Comparison of ENCODE assay signal across 8 cellular contexts in genomic region chr5:69189162-69190086, GRCh38. TPM values are rescaled to one million over a fixed set of nuclear protein-coding genes. Genes with fewer than 3 reads are reported as not detected.
DNase-seq lines count a peak whose midpoint lies in the region; ATAC-seq and TF ChIP-seq lines count a peak whose summit lies in the region.

Gene CENPH (plus strand): TSS chr5:69189583. CDS start chr5:69189635, 52 bp downstream.

- H3K9ac ChIP-seq in neural progenitor cell: peak within 1 kb of the TSS; percentile 72

- H3K27me3 ChIP-seq in SJSA1 (replicated peaks): no peaks in the 10 kb centered on the region
- no peaks in the 10 kb centered on the region for H3K27me3 ChIP-seq in foreskin keratinocyte
- H3K27me3 ChIP-seq in neural progenitor cell: no peaks in the 10 kb centered on the region

- TF ChIP-seq CTCF in HFF-Myc (IDR thresholded peaks at IDR 0.05; ENCODE audit: low read depth, low read length, missing control alignments) (no peak), foreskin keratinocyte (conservative IDR thresholded peaks at IDR 0.05) (no peak), neural progenitor cell (IDR thresholded peaks at IDR 0.05) (no peak)

- H3K9me3 ChIP-seq in SJSA1 (replicated peaks) (no peaks in the 10 kb centered on the region), neural progenitor cell (ENCODE audit: low read depth) (no peaks in the 10 kb centered on the region)

- H3K27ac Mint-ChIP-seq in neural progenitor cell: peak within 1 kb of the TSS; percentile 100

- H3K27ac ChIP-seq in SJSA1 (peak within 1 kb of the TSS; percentile 94), foreskin keratinocyte (peak within 1 kb of the TSS; percentile 60), neural progenitor cell (peak within 1 kb of the TSS; percentile 92)

- peak within 1 kb of the TSS; percentile 72 for H3K4me3 ChIP-seq in HFF-Myc (replicated peaks; ENCODE audit: low read depth, low read length)
- peak within 1 kb of the TSS; percentile 77 for H3K4me3 ChIP-seq in SJSA1
- peak within 1 kb of the TSS; percentile 92 for H3K4me3 ChIP-seq in neural progenitor cell

- peaks cover 7% of the 10 kb centered on the region for H3K36me3 Mint-ChIP-seq in neural progenitor cell

- peaks cover 14% of the 10 kb centered on the region for H3K4me1 Mint-ChIP-seq in neural progenitor cell

- H3K9me3 Mint-ChIP-seq in neural progenitor cell: no peaks in the 10 kb centered on the region

- peaks cover 10% of the 10 kb centered on the region for H3F3A ChIP-seq in neural progenitor cell (ENCODE audit: low read depth)

- peaks cover 30% of the 10 kb centered on the region for H3K79me2 ChIP-seq in neural progenitor cell (ENCODE audit: low read depth)

- peaks cover 2% of the 10 kb centered on the region for H3K27me3 Mint-ChIP-seq in neural progenitor cell (ENCODE audit: insufficient read depth, low read depth)

- peak within 1 kb of the TSS; percentile 99 for H2AFZ ChIP-seq in neural progenitor cell (replicated peaks)

- H3K4me3 Mint-ChIP-seq in neural progenitor cell: peak within 1 kb of the TSS; percentile 98

- peak within 1 kb of the TSS; percentile 92 for H3K4me2 ChIP-seq in neural progenitor cell

- peak; percentile 94 for ATAC-seq in foreskin keratinocyte

- H3K36me3 ChIP-seq in SJSA1: peaks cover 9% of the 10 kb centered on the region
- H3K36me3 ChIP-seq in neural progenitor cell: peaks cover 11% of the 10 kb centered on the region

- peak; percentile 66 for DNase-seq in GM04503 (ENCODE audit: low read depth)
- DNase-seq in HFF-Myc (ENCODE audit: extremely low read depth, low read depth): peak; percentile 81
- peak; percentile 88 for DNase-seq in MV-4-11 (lab: John Stamatoyannopoulos, UW)
- peak; percentile 95 for DNase-seq in SJSA1 (ENCODE audit: low read depth in 1 of 2, low spot score in 2 of 2)
- peak; percentile 84 for DNase-seq in activated gamma-delta T cell treated with anti-CD3 and anti-CD28 coated beads, Interleukin-2, amount 50 U/mL, for 16 hours (ENCODE audit: low read depth)
- DNase-seq in foreskin keratinocyte: peak; percentile 75 to 87
- DNase-seq in neural progenitor cell (ENCODE audit: low spot score): peak; percentile 96
- peak; percentile 88 for DNase-seq in stromal cell of bone marrow (ENCODE audit: low read depth)

- no peaks in the 10 kb centered on the region for H4K20me1 ChIP-seq in neural progenitor cell (ENCODE audit: low read depth)

- peaks cover 9% of the 10 kb centered on the region for H3K4me1 ChIP-seq in SJSA1 (replicated peaks)
- peaks cover 9% of the 10 kb centered on the region for H3K4me1 ChIP-seq in foreskin keratinocyte
- peaks cover 7% of the 10 kb centered on the region for H3K4me1 ChIP-seq in neural progenitor cell

RNA-seq across cellular contexts. Expression of gene CENPH, which starts in this region (rescaled TPM):
- total RNA-seq in SJSA1 (2014; rRNA removed; shearing (Covaris generic)): 64.9 and 81.4 TPM in 2 replicates
- 33.6 and 37.9 TPM in 2 replicates for total RNA-seq in foreskin keratinocyte
- polyA plus RNA-seq in foreskin keratinocyte: 32.7 and 45.1 TPM in 2 replicates
- 160 and 303 TPM in 2 replicates for total RNA-seq in neural progenitor cell (ENCODE audit: low replicate concordance)

Comparison
In these comparisons a context has a peak if more than half of its experiments do, and no peak if none do; other contexts are left out.
1. Peak in every context shown above with its lines: DNase-seq, ATAC-seq, H3K4me3 ChIP-seq and H3K27ac ChIP-seq.